In genomic region chr20:46062621-46063020, GRCh38 we compare ENCODE assay signal across 22 cellular contexts. TPM values are rescaled to one million over a fixed set of nuclear protein-coding genes. Genes with fewer than 3 reads are reported as not detected.
DNase-seq lines count a peak whose midpoint lies in the region; ATAC-seq, FAIRE-seq and TF ChIP-seq lines count a peak whose summit lies in the region.
"Had no signal": no experiment of that assay in that cellular context is flagged by ENCODE, and none has a peak within 500 bp of the region (broad histone marks: within the 10 kb centered on the region; RNA-seq: fewer than 3 reads in every experiment).

No MANE protein-coding gene starts in this region.

- no peaks in the 10 kb centered on the region; the same call in 1 of the 2 replicates for H4K20me1 ChIP-seq in HepG2 (ENCODE audit: insufficient read depth, low read length)

- over 99% methylated on average over 12 of the region's 12 CpGs for WGBS in HepG2 (ENCODE audit: low lambda C conversion rate)
- WGBS in right lobe of liver (ENCODE audit: insufficient coverage, low coverage, low lambda C conversion rate, missing lambda C conversion rate): 97% methylated on average over 12 of the region's 12 CpGs
- WGBS in esophagus muscularis mucosa: 93% methylated on average over 12 of the region's 12 CpGs

- H3K27me3 ChIP-seq in HepG2 (ENCODE audit: control insufficient read depth in 1 of 2, insufficient read depth in 2 of 2, low read length in 2 of 2) (no peaks in the 10 kb centered on the region; a peak in 1 of 5 replicates), right lobe of liver (no peaks in the 10 kb centered on the region), esophagus muscularis mucosa (peaks cover 0 to 17% (median 9%) of the 10 kb centered on the region in 4 donors)

- H2AFZ ChIP-seq in HepG2 (ENCODE audit: low read length): no peak overlapping the region

- TF ChIP-seq CTCF in HepG2 (CRISPR knock-in tag; IDR thresholded peaks at IDR 0.05) (no peak), right lobe of liver (IDR thresholded peaks at IDR 0.05) (no peak), esophagus muscularis mucosa (IDR thresholded peaks at IDR 0.05) (no peak)

- CTCF ChIA-PET in HepG2 (lab: Yijun Ruan, JAX; ENCODE audit: low intra/inter-chr PET ratio, low total read pairs): no interaction called here

- H3K79me2 ChIP-seq in HepG2 (ENCODE audit: insufficient read depth, low read length): no peaks in the 10 kb centered on the region

- TF ChIP-seq RAD21 in HepG2 (CRISPR knock-in tag; IDR thresholded peaks at IDR 0.05): no peak

- TF ChIP-seq POLR2A in HepG2 (IDR thresholded peaks at IDR 0.05; ENCODE audit: insufficient read depth in 1 of 2, low read depth in 2 of 2, low read length in 2 of 2) (no peak), right lobe of liver (IDR thresholded peaks at IDR 0.05) (no peak), esophagus muscularis mucosa (IDR thresholded peaks at IDR 0.05; ENCODE audit: low read depth) (no peak)

- no TSS peak for BruUV-seq in HepG2 (replicated peaks; lab: Mats Ljungman, UMichigan)

- intact Hi-C loops in HepG2 (cut with micrococcal nuclease; ENCODE audit: unreplicated experiment) (no loop called here), right lobe of liver (cut with DNase I) (no loop called here), esophagus muscularis mucosa (cut with DNase I) (no loop called here)

- no peak overlapping the region for H3K4me3 ChIP-seq in HepG2 (replicated peaks in 1 of 3; ENCODE audit: insufficient read depth in 1 of 3, low read depth in 2 of 3, low read length in 3 of 3)
- no peak overlapping the region for H3K4me3 ChIP-seq in right lobe of liver
- no peak overlapping the region for H3K4me3 ChIP-seq in esophagus muscularis mucosa

- peaks cover 15% of the 10 kb centered on the region for H3K4me1 ChIP-seq in HepG2 (ENCODE audit: insufficient read depth, low read length)
- H3K4me1 ChIP-seq in right lobe of liver: peaks cover 0 to 23% (median 0%) of the 10 kb centered on the region in 4 donors
- peaks cover 24 to 33% (median 29%) of the 10 kb centered on the region in 4 donors for H3K4me1 ChIP-seq in esophagus muscularis mucosa

- no peak for TF ChIP-seq EP300 in HepG2 (IDR thresholded peaks at IDR 0.05; ENCODE audit: low read depth in 2 of 2, low read length in 2 of 2)
- no peak for TF ChIP-seq EP300 in HepG2 (CRISPR knock-in tag; IDR thresholded peaks at IDR 0.05; ENCODE audit: borderline replicate concordance)
- no peak for TF ChIP-seq EP300 in esophagus muscularis mucosa (IDR thresholded peaks at IDR 0.05)

- no peak overlapping the region for H3K9ac ChIP-seq in HepG2 (ENCODE audit: insufficient read depth, low read depth, low read length)
- H3K9ac ChIP-seq: KMS-11 had no signal

- POLR2A ChIA-PET in HepG2 (lab: Yijun Ruan, JAX): no interaction called here

- H3K27ac ChIP-seq in HepG2 (ENCODE audit: extremely low read length, insufficient read depth, low read length) (no peak overlapping the region), right lobe of liver (no peak overlapping the region), cingulate gyrus (ENCODE audit: low read depth, low read length) (peak overlapping the region; percentile 73), esophagus muscularis mucosa (replicated peaks in 1 of 4) (no peak overlapping the region)
- H3K27ac ChIP-seq: C4-2B, KMS-11 had no signal

- no peak for DNase-seq in HepG2 (ENCODE audit: low spot score)
- no peak for DNase-seq in right lobe of liver
- peak; percentile 79 for DNase-seq in esophagus muscularis mucosa (ENCODE audit: extremely low spot score)
- no peak for DNase-seq in SIG-M5 (lab: John Stamatoyannopoulos, UW)
- DNase-seq in hypothalamus (lab: John Stamatoyannopoulos, UW): no peak
- DNase-seq: 8988T, IMR-90, NCI-H1105, NCI-H146, NCI-H2029 treated with DMSO at 0.1 percent for 48 hours, NCI-H226, NCI-H510A treated with DMSO at 0.1 percent for 48 hours, NCI-H748 treated with DMSO at 0.1 percent for 48 hours had no signal

- H3K36me3 ChIP-seq in HepG2 (replicated peaks in 1 of 2; ENCODE audit: control insufficient read depth in 1 of 2, insufficient read depth in 2 of 2, low read length in 2 of 2): peaks cover 54 to 72% of the 10 kb centered on the region in 2 experiments
- peaks cover 17 to 64% (median 41%) of the 10 kb centered on the region in 4 donors for H3K36me3 ChIP-seq in right lobe of liver
- H3K36me3 ChIP-seq in esophagus muscularis mucosa: peaks cover 71 to 78% (median 74%) of the 10 kb centered on the region in 4 donors

- no peak overlapping the region for H3K4me2 ChIP-seq in HepG2 (ENCODE audit: low read depth, low read length)
- H3K4me2 ChIP-seq: KMS-11 had no signal

- FAIRE-seq in HepG2 (lab: Jason Lieb, UNC): no peak
- FAIRE-seq: D721Med, GM19239, H54 had no signal

- no peaks in the 10 kb centered on the region for H3K9me3 ChIP-seq in HepG2 (ENCODE audit: low read length)
- H3K9me3 ChIP-seq in right lobe of liver: no peaks in the 10 kb centered on the region
- H3K9me3 ChIP-seq in esophagus muscularis mucosa: no peaks in the 10 kb centered on the region

- no peak for ATAC-seq in HepG2
- no peak for ATAC-seq in right lobe of liver
- no peak for ATAC-seq in HG03565 (IDR thresholded peaks at IDR 0.05; ENCODE audit: unreplicated experiment)
- no peak for ATAC-seq in HG03139 (IDR thresholded peaks at IDR 0.05; ENCODE audit: unreplicated experiment)
- ATAC-seq: Right ventricle myocardium inferior had no signal

- in situ Hi-C loops in HepG2 (cut with HindIII; ENCODE audit: extremely low pct_ligation_motif_present, low pct_unique_long_range_greater_than_20kb): no loop called here

RNA-seq across cellular contexts. Expression of gene NCOA5, which starts 27.1 kb away (rescaled TPM):
- total RNA-seq in HepG2 (2016; rRNA removed; fragmentation: Illumina TruSeq; extraction: Trizol) (28.4 and 37.7 TPM in 2 replicates), right lobe of liver (10 to 100 TPM in 1 of 6 experiments, 1 to 10 TPM in 5; 5.1 to 10.4 (median 8.8) TPM), esophagus muscularis mucosa (10 to 100 TPM; 17.4 to 36.8 (median 29.9) TPM)
- total RNA-seq in HepG2 (2016; cell fraction: cytosol; rRNA removed; fragmentation: Illumina TruSeq; extraction: Trizol; ENCODE audit: low read depth): 5.3 and 5.8 TPM in 2 replicates
- total RNA-seq in HepG2 (2016; cell fraction: insoluble cytoplasmic fraction; rRNA removed; fragmentation: Illumina TruSeq; extraction: Trizol): 27.1 and 29.5 TPM in 2 replicates
- total RNA-seq in HepG2 (2016; cell fraction: membrane; rRNA removed; fragmentation: Illumina TruSeq; extraction: Trizol): 12.8 and 13.5 TPM in 2 replicates
- total RNA-seq in HepG2 (2016; cell fraction: nucleus; rRNA removed; fragmentation: Illumina TruSeq; extraction: Trizol): 18.5 and 23.8 TPM in 2 replicates
- 16.5 and 17.5 TPM in 2 replicates for polyA plus RNA-seq in HepG2 (2011; rRNA removed)
- 11.8 and 14.3 TPM in 2 replicates for polyA plus RNA-seq in HepG2 (2011; cell fraction: cytosol; rRNA removed)
- polyA plus RNA-seq in HepG2 (2011; cell fraction: nucleus; rRNA removed): 22.9 and 23.8 TPM in 2 replicates
- 17.3 and 18.5 TPM in 2 replicates for polyA plus RNA-seq in HepG2 (2012)
- polyA plus RNA-seq in HepG2 (2016; cell fraction: cytosol; fragmentation: Illumina TruSeq; extraction: Trizol; ENCODE audit: low read depth): 3.4 and 3.9 TPM in 2 replicates
- 39.8 and 50.1 TPM in 2 replicates for polyA plus RNA-seq in HepG2 (2016; cell fraction: insoluble cytoplasmic fraction; fragmentation: Illumina TruSeq; extraction: Trizol; ENCODE audit: low read depth)
- polyA plus RNA-seq in HepG2 (2016; cell fraction: membrane; fragmentation: Illumina TruSeq; extraction: Trizol; ENCODE audit: low read depth): 9.4 and 9.8 TPM in 2 replicates
- 57.0 and 60.2 TPM in 2 replicates for polyA plus RNA-seq in HepG2 (2016; cell fraction: nucleus; fragmentation: Illumina TruSeq; extraction: Trizol; ENCODE audit: insufficient read depth, low read depth)
- polyA minus RNA-seq in HepG2 (2011; rRNA and poly(A)+ RNA removed; ENCODE audit: low replicate concordance): 16.8 and 41.9 TPM in 2 replicates
- 10.9 and 12.0 TPM in 2 replicates for polyA minus RNA-seq in HepG2 (2011; cell fraction: cytosol; rRNA and poly(A)+ RNA removed)
- polyA minus RNA-seq in HepG2 (2011; cell fraction: nucleus; rRNA and poly(A)+ RNA removed): 17.4 TPM in 2 replicates

RNA-seq across cellular contexts. Expression of gene SLC12A5, which starts 33.6 kb away (rescaled TPM):
- total RNA-seq in HepG2 (2016; rRNA removed; fragmentation: Illumina TruSeq; extraction: Trizol) (5.3 and 5.4 TPM in 2 replicates), right lobe of liver (under 1 TPM in 3 of 6 experiments, not detected in 3; 0.32 to 0.91 (median 0.64) TPM), esophagus muscularis mucosa (1 to 10 TPM in 1 of 4 donors, under 1 TPM in 1, not detected in 2; 0.99 to 1.2 TPM)
- 2.8 and 4.0 TPM in 2 replicates for total RNA-seq in HepG2 (2016; cell fraction: cytosol; rRNA removed; fragmentation: Illumina TruSeq; extraction: Trizol; ENCODE audit: low read depth)
- 4.2 and 4.4 TPM in 2 replicates for total RNA-seq in HepG2 (2016; cell fraction: insoluble cytoplasmic fraction; rRNA removed; fragmentation: Illumina TruSeq; extraction: Trizol)
- total RNA-seq in HepG2 (2016; cell fraction: membrane; rRNA removed; fragmentation: Illumina TruSeq; extraction: Trizol): 3.5 and 4.1 TPM in 2 replicates
- 3.0 and 3.9 TPM in 2 replicates for total RNA-seq in HepG2 (2016; cell fraction: nucleus; rRNA removed; fragmentation: Illumina TruSeq; extraction: Trizol)
- 4.3 and 5.6 TPM in 2 replicates for polyA plus RNA-seq in HepG2 (2011; rRNA removed)
- 4.5 and 6.3 TPM in 2 replicates for polyA plus RNA-seq in HepG2 (2011; cell fraction: cytosol; rRNA removed)
- polyA plus RNA-seq in HepG2 (2011; cell fraction: nucleus; rRNA removed): 6.0 and 6.2 TPM in 2 replicates
- 12.9 and 15.9 TPM in 2 replicates for polyA plus RNA-seq in HepG2 (2012)
- polyA plus RNA-seq in HepG2 (2016; cell fraction: cytosol; fragmentation: Illumina TruSeq; extraction: Trizol; ENCODE audit: low read depth): 27.8 and 30.6 TPM in 2 replicates
- polyA plus RNA-seq in HepG2 (2016; cell fraction: insoluble cytoplasmic fraction; fragmentation: Illumina TruSeq; extraction: Trizol; ENCODE audit: low read depth): 18.0 and 19.7 TPM in 2 replicates
- 33.5 and 42.8 TPM in 2 replicates for polyA plus RNA-seq in HepG2 (2016; cell fraction: membrane; fragmentation: Illumina TruSeq; extraction: Trizol; ENCODE audit: low read depth)
- 14.1 and 18.5 TPM in 2 replicates for polyA plus RNA-seq in HepG2 (2016; cell fraction: nucleus; fragmentation: Illumina TruSeq; extraction: Trizol; ENCODE audit: insufficient read depth, low read depth)
- polyA minus RNA-seq in HepG2 (2011; rRNA and poly(A)+ RNA removed; ENCODE audit: low replicate concordance): 2.3 and 2.5 TPM in 2 replicates
- polyA minus RNA-seq in HepG2 (2011; cell fraction: cytosol; rRNA and poly(A)+ RNA removed): 1.7 and 1.8 TPM in 2 replicates
- polyA minus RNA-seq in HepG2 (2011; cell fraction: nucleus; rRNA and poly(A)+ RNA removed): 3.5 and 3.7 TPM in 2 replicates
- total RNA-seq: IMR-90, Right ventricle myocardium inferior had no signal

RNA-seq across cellular contexts. Expression of gene MMP9, which starts 53.9 kb away (rescaled TPM):
- total RNA-seq in HepG2 (2016; rRNA removed; fragmentation: Illumina TruSeq; extraction: Trizol): not detected in 2 replicates
- total RNA-seq in HepG2 (2016; cell fraction: cytosol; rRNA removed; fragmentation: Illumina TruSeq; extraction: Trizol; ENCODE audit: low read depth): not detected in 2 replicates
- total RNA-seq in HepG2 (2016; cell fraction: insoluble cytoplasmic fraction; rRNA removed; fragmentation: Illumina TruSeq; extraction: Trizol): 0.06 TPM in 1 of 2 replicates, not detected in the other
- total RNA-seq in HepG2 (2016; cell fraction: membrane; rRNA removed; fragmentation: Illumina TruSeq; extraction: Trizol): not detected in 2 replicates
- total RNA-seq in HepG2 (2016; cell fraction: nucleus; rRNA removed; fragmentation: Illumina TruSeq; extraction: Trizol): not detected in 2 replicates
- 0.03 TPM in 1 of 2 replicates, not detected in the other for polyA plus RNA-seq in HepG2 (2011; rRNA removed)
- polyA plus RNA-seq in HepG2 (2011; cell fraction: cytosol; rRNA removed): 0.04 TPM in 1 of 2 replicates, not detected in the other
- not detected in 2 replicates for polyA plus RNA-seq in HepG2 (2011; cell fraction: nucleus; rRNA removed)
- not detected in 2 replicates for polyA plus RNA-seq in HepG2 (2012)
- not detected in 2 replicates for polyA plus RNA-seq in HepG2 (2016; cell fraction: cytosol; fragmentation: Illumina TruSeq; extraction: Trizol; ENCODE audit: low read depth)
- polyA plus RNA-seq in HepG2 (2016; cell fraction: insoluble cytoplasmic fraction; fragmentation: Illumina TruSeq; extraction: Trizol; ENCODE audit: low read depth): not detected in 2 replicates
- polyA plus RNA-seq in HepG2 (2016; cell fraction: membrane; fragmentation: Illumina TruSeq; extraction: Trizol; ENCODE audit: low read depth): not detected in 2 replicates
- not detected in 2 replicates for polyA plus RNA-seq in HepG2 (2016; cell fraction: nucleus; fragmentation: Illumina TruSeq; extraction: Trizol; ENCODE audit: insufficient read depth, low read depth)
- polyA minus RNA-seq in HepG2 (2011; rRNA and poly(A)+ RNA removed; ENCODE audit: low replicate concordance): not detected in 2 replicates
- polyA minus RNA-seq in HepG2 (2011; cell fraction: cytosol; rRNA and poly(A)+ RNA removed): not detected in 2 replicates
- not detected in 2 replicates for polyA minus RNA-seq in HepG2 (2011; cell fraction: nucleus; rRNA and poly(A)+ RNA removed)
- 1 to 10 TPM in 4 of 6 experiments, under 1 TPM in 2; 0.61 to 2.4 (median 1.3) TPM for total RNA-seq in right lobe of liver
- total RNA-seq in esophagus muscularis mucosa: 1 to 10 TPM in 1 of 4 donors, under 1 TPM in 3; 0.11 to 6.5 (median 0.63) TPM

RNA-seq across cellular contexts. Expression of gene CD40, which starts 55.5 kb away (rescaled TPM):
- total RNA-seq in HepG2 (2016; rRNA removed; fragmentation: Illumina TruSeq; extraction: Trizol) (2.2 and 4.6 TPM in 2 replicates), right lobe of liver (10 to 100 TPM in 2 of 6 experiments, 1 to 10 TPM in 4; 8.8 to 11.7 (median 9.4) TPM), esophagus muscularis mucosa (10 to 100 TPM in 3 of 4 donors, 1 to 10 TPM in 1; 10.0 to 21.6 (median 16.9) TPM)
- total RNA-seq in HepG2 (2016; cell fraction: cytosol; rRNA removed; fragmentation: Illumina TruSeq; extraction: Trizol; ENCODE audit: low read depth): 1.6 and 2.0 TPM in 2 replicates
- 2.5 and 4.5 TPM in 2 replicates for total RNA-seq in HepG2 (2016; cell fraction: insoluble cytoplasmic fraction; rRNA removed; fragmentation: Illumina TruSeq; extraction: Trizol)
- total RNA-seq in HepG2 (2016; cell fraction: membrane; rRNA removed; fragmentation: Illumina TruSeq; extraction: Trizol): 2.7 and 3.4 TPM in 2 replicates
- total RNA-seq in HepG2 (2016; cell fraction: nucleus; rRNA removed; fragmentation: Illumina TruSeq; extraction: Trizol): 4.5 and 5.3 TPM in 2 replicates
- 13.4 TPM in 2 replicates for polyA plus RNA-seq in HepG2 (2011; rRNA removed)
- polyA plus RNA-seq in HepG2 (2011; cell fraction: cytosol; rRNA removed): 10.3 and 14.5 TPM in 2 replicates
- polyA plus RNA-seq in HepG2 (2011; cell fraction: nucleus; rRNA removed): 11.5 and 13.3 TPM in 2 replicates
- 5.5 and 6.2 TPM in 2 replicates for polyA plus RNA-seq in HepG2 (2012)
- polyA plus RNA-seq in HepG2 (2016; cell fraction: cytosol; fragmentation: Illumina TruSeq; extraction: Trizol; ENCODE audit: low read depth): 1.8 and 2.2 TPM in 2 replicates
- 2.2 and 2.6 TPM in 2 replicates for polyA plus RNA-seq in HepG2 (2016; cell fraction: insoluble cytoplasmic fraction; fragmentation: Illumina TruSeq; extraction: Trizol; ENCODE audit: low read depth)
- 1.6 and 2.6 TPM in 2 replicates for polyA plus RNA-seq in HepG2 (2016; cell fraction: membrane; fragmentation: Illumina TruSeq; extraction: Trizol; ENCODE audit: low read depth)
- 7.9 and 9.2 TPM in 2 replicates for polyA plus RNA-seq in HepG2 (2016; cell fraction: nucleus; fragmentation: Illumina TruSeq; extraction: Trizol; ENCODE audit: insufficient read depth, low read depth)
- polyA minus RNA-seq in HepG2 (2011; rRNA and poly(A)+ RNA removed; ENCODE audit: low replicate concordance): 0.70 and 6.5 TPM in 2 replicates
- 3.3 and 4.0 TPM in 2 replicates for polyA minus RNA-seq in HepG2 (2011; cell fraction: cytosol; rRNA and poly(A)+ RNA removed)
- polyA minus RNA-seq in HepG2 (2011; cell fraction: nucleus; rRNA and poly(A)+ RNA removed): 4.8 and 5.8 TPM in 2 replicates
